ENCODE assay signal across 8 cellular contexts in the genomic region with DNA sequence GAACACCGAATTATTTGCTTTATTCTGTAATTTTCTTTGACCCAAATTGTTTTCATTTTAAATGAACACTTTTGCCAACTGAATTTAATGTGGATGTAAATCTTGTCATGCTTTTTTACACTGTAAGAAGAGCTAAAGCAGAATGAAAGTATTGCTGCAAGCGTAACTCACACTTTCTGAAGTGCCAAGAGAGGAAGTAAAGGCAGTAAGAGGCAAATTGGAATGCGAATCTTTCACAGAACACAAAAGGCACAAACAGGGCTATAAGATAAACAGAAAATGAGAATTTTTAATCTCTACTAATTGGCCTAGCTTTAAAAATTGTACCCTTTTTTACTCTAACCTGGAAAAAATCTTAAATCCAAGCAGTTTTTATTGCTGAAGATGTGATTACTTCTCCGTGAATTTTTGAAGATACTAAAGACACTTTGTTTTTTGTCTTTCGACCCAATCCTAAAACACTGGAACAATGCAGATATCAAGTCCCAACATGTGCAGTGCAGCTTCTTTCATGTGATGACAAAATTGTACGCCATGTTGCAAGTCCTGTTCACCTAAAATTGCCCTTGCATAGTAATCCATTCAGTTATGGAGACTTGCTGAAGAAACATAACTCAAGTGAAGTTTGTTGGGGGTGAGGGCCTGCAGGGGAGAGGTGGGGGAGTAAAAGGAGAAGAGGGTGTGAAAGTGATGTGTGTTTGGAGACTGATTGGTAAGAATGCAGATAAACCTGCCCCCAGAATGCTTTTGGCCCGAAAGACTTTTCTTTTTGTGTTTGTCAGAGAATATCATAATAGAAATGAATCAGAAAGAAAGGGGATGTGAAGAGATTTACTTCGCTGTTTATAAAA. TPM values are rescaled to one million over a fixed set of nuclear protein-coding genes. Genes with fewer than 3 reads are reported as not detected.
DNase-seq lines count a peak whose midpoint lies in the region; ATAC-seq and TF ChIP-seq lines count a peak whose summit lies in the region.

No MANE protein-coding gene starts in this region.

- no peaks in the 10 kb centered on the region for H3K27me3 ChIP-seq in breast epithelium

- no peak for TF ChIP-seq CTCF in AG10803 (conservative IDR thresholded peaks at IDR 0.05; ENCODE audit: low read length)
- no peak for TF ChIP-seq CTCF in breast epithelium (IDR thresholded peaks at IDR 0.05)
- no peak for TF ChIP-seq CTCF in mucosa of descending colon (IDR thresholded peaks at IDR 0.05)

- H3K4me3 ChIP-seq in AG10803 (ENCODE audit: low read length), result peak overlapping the region; percentile 83
- peak overlapping the region; percentile 83 to 88 (median 83) for H3K4me3 ChIP-seq in breast epithelium
- peak overlapping the region; percentile 88 for H3K4me3 ChIP-seq in mucosa of descending colon

- H3K4me1 ChIP-seq in breast epithelium, result peaks cover 11 to 17% of the 10 kb centered on the region in 2 donors
- H3K4me1 ChIP-seq in mucosa of descending colon (ENCODE audit: low read depth), result peaks cover 34% of the 10 kb centered on the region

- DNase-seq in AG10803 (ENCODE audit: low read depth), result no peak
- no peak for DNase-seq in breast epithelium (ENCODE audit: low spot score in 2 of 2)
- DNase-seq in mucosa of descending colon, result no peak
- no peak for DNase-seq in NCI-H2081 (lab: John Stamatoyannopoulos, UW)

- intact Hi-C loops in breast epithelium (cut with DNase I; ENCODE audit: low total_unique reads) (loop anchor here (10.0 kb wide), 1 partner anchor 72 kb away; a partner anchor contains a TSS), mucosa of descending colon (cut with DNase I, micrococcal nuclease) (no loop called here)

- TF ChIP-seq POLR2A in breast epithelium (IDR thresholded peaks at IDR 0.05), result no peak

- H3K9me3 ChIP-seq in KOPT-K1 (ENCODE audit: insufficient read depth, low read length, poor library complexity, severe bottlenecking) (no peaks in the 10 kb centered on the region), breast epithelium (no peaks in the 10 kb centered on the region), mucosa of descending colon (no peaks in the 10 kb centered on the region)

- peaks cover 20% of the 10 kb centered on the region for H3K36me3 ChIP-seq in KOPT-K1 (ENCODE audit: insufficient read depth, low read length)
- no peaks in the 10 kb centered on the region for H3K36me3 ChIP-seq in breast epithelium
- no peaks in the 10 kb centered on the region for H3K36me3 ChIP-seq in mucosa of descending colon (ENCODE audit: low read depth)

- ATAC-seq in mucosa of descending colon (no peak), GM21528 (IDR thresholded peaks at IDR 0.05; ENCODE audit: low FRiP score, unreplicated experiment) (no peak), GM19397 (IDR thresholded peaks at IDR 0.05; ENCODE audit: unreplicated experiment) (no peak), HG03097 (IDR thresholded peaks at IDR 0.05; ENCODE audit: low FRiP score, unreplicated experiment) (no peak)

- H3K27ac ChIP-seq in KOPT-K1 (ENCODE audit: low read depth, low read length, poor library complexity, severe bottlenecking), result peak overlapping the region; percentile 81
- no peak overlapping the region for H3K27ac ChIP-seq in breast epithelium

RNA-seq across cellular contexts. Expression of a gene that starts 1.4 kb away (rescaled TPM):
- total RNA-seq in breast epithelium, result 1 to 10 TPM; 5.2 to 6.0 (median 5.9) TPM
- 10 to 100 TPM; 10.3 to 14.5 (median 11.5) TPM for total RNA-seq in mucosa of descending colon
